In genomic region chr5:179697993-179698934, GRCh38 we compare ENCODE assay signal across 8 cellular contexts. TPM values are rescaled to one million over a fixed set of nuclear protein-coding genes. Genes with fewer than 3 reads are reported as not detected.
DNase-seq lines count a peak whose midpoint lies in the region; ATAC-seq and TF ChIP-seq lines count a peak whose summit lies in the region.

No MANE protein-coding gene starts in this region.

- H3K9me3 ChIP-seq in ovary = no peaks in the 10 kb centered on the region
- H3K9me3 ChIP-seq in thyroid gland = no peaks in the 10 kb centered on the region

- H3K36me3 ChIP-seq in ovary = no peaks in the 10 kb centered on the region
- no peaks in the 10 kb centered on the region for H3K36me3 ChIP-seq in thyroid gland

- H3K27me3 ChIP-seq in ovary (no peaks in the 10 kb centered on the region), thyroid gland (no peaks in the 10 kb centered on the region)

- DNase-seq in NCI-H1105 (lab: John Stamatoyannopoulos, UW) (peak; percentile 93), SKM-1 (lab: John Stamatoyannopoulos, UW; ENCODE audit: unreplicated experiment) (peak; percentile 98), Right ventricle myocardium inferior (ENCODE audit: missing footprints) (peak; percentile 99), ovary (peak; percentile 98 to 99 (median 99)), thyroid gland (peak; percentile 99)
- DNase-seq in activated naive CD8-positive, alpha-beta T cell treated with anti-CD3 and anti-CD28 coated beads, Interleukin-2, amount 50 U/mL, for 16 hours (ENCODE audit: low read depth, low spot score) = peak; percentile 98

- TF ChIP-seq POLR2A in GM10847 (IDR thresholded peaks at IDR 0.05; ENCODE audit: extremely low read depth, insufficient read length) (peak; percentile 86), ovary (IDR thresholded peaks at IDR 0.05) (peak; percentile 71), thyroid gland (IDR thresholded peaks at IDR 0.05) (peak; percentile 68 to 95)

- TF ChIP-seq CTCF in ovary (IDR thresholded peaks at IDR 0.05) = peak in 1 of 3 donors; percentile 13
- no peak for TF ChIP-seq CTCF in thyroid gland (IDR thresholded peaks at IDR 0.05)

- H3K4me1 ChIP-seq in ovary (ENCODE audit: insufficient read depth) (peaks cover 9% of the 10 kb centered on the region), thyroid gland (peaks cover 16 to 17% of the 10 kb centered on the region in 2 donors)

- ATAC-seq in HG02642 (IDR thresholded peaks at IDR 0.05; ENCODE audit: poor library complexity, unreplicated experiment) (peak; percentile 93), Right ventricle myocardium inferior (peak; percentile 97)

- TF ChIP-seq EP300 in ovary (IDR thresholded peaks at IDR 0.05) = no peak

- H3K4me3 ChIP-seq in ovary (peak overlapping the region; percentile 91), thyroid gland (replicated peaks in 1 of 3) (peak overlapping the region; percentile 36 to 97 (median 47))

- H3K27ac ChIP-seq in ovary (peak overlapping the region; percentile 22 to 94), thyroid gland (peak overlapping the region; percentile 95 to 97 (median 97))

- intact Hi-C loops in Right ventricle myocardium inferior (cut with DNase I) (loop anchor here (1.0 to 2.0 kb wide), 3 partner anchors 20 to 75 kb away; partner anchors contain the start of genes HNRNPH1 and MAML1), ovary (cut with DNase I) (loop anchor here in 1 of 4 donors (2.0 kb wide), 1 partner anchor 35 kb away; the partner anchor contains the start of gene MAML1), thyroid gland (cut with DNase I) (no loop called here)

- 1 to 2% (median 2%) methylated on average over 54 to 72 of the region's 72 CpGs for WGBS in ovary, 3 donors
- WGBS in thyroid gland, 2 donors = 2 to 10% methylated on average over 10 to 41 of the region's 72 CpGs

RNA-seq across cellular contexts. Expression of gene CANX, which starts 0.5 kb away (rescaled TPM):
- total RNA-seq in Right ventricle myocardium inferior (504 TPM), ovary (100 to 1,000 TPM; 228 to 683 (median 573) TPM), thyroid gland (100 to 1,000 TPM; 561 to 949 (median 856) TPM)
- polyA plus RNA-seq in ovary = 100 to 1,000 TPM; 176 to 688 TPM

RNA-seq across cellular contexts. Expression of gene CBY3, which starts 17.4 kb away (rescaled TPM):
- total RNA-seq in Right ventricle myocardium inferior (not detected), ovary (under 1 TPM in 1 of 7 donors, not detected in 6; 0.65 TPM), thyroid gland (under 1 TPM in 1 of 4 donors, not detected in 3; 0.67 TPM)
- not detected for polyA plus RNA-seq in ovary

RNA-seq across cellular contexts. Expression of gene MAML1, which starts 34.4 kb away (rescaled TPM):
- total RNA-seq in Right ventricle myocardium inferior (11.1 TPM), ovary (10 to 100 TPM; 18.4 to 40.1 (median 33.6) TPM), thyroid gland (10 to 100 TPM; 27.3 to 46.7 (median 28.0) TPM)
- polyA plus RNA-seq in ovary = 10 to 100 TPM; 19.0 to 20.2 TPM

Comparison
In these comparisons a context has a peak if more than half of its experiments do, and no peak if none do; other contexts are left out.
1. Peak in every context shown above with its lines: DNase-seq, ATAC-seq, H3K4me3 ChIP-seq and H3K27ac ChIP-seq.